9 cellular contexts compared by ENCODE assay signal in genomic region chrX:103845165-103845653, GRCh38. TPM values are rescaled to one million over a fixed set of nuclear protein-coding genes. Genes with fewer than 3 reads are reported as not detected.
DNase-seq lines count a peak whose midpoint lies in the region; ATAC-seq and TF ChIP-seq lines count a peak whose summit lies in the region.
"Had no signal": no experiment of that assay in that cellular context is flagged by ENCODE, and none has a peak within 500 bp of the region (broad histone marks: within the 10 kb centered on the region; RNA-seq: fewer than 3 reads in every experiment).

No MANE protein-coding gene starts in this region.

- no peaks in the 10 kb centered on the region for H3K27me3 ChIP-seq in OCI-LY3 (ENCODE audit: low read depth, low read length)
- no peaks in the 10 kb centered on the region for H3K27me3 ChIP-seq in ovary

- H3K9ac ChIP-seq in OCI-LY3 (ENCODE audit: low read length) = no peak overlapping the region

- no peak for TF ChIP-seq POLR2A in ovary (IDR thresholded peaks at IDR 0.05)

- peaks cover 7% of the 10 kb centered on the region for H3K27me3 Mint-ChIP-seq in activated T-helper 1 cell treated with anti-CD3 and anti-CD28 coated beads, Interleukin-12 subunit alpha, Interleukin-12 subunit beta, Interleukin-2, Interleukin-4 antibody, amounts not matched to agents 30 ng/mL and 10 ng/mL and 1 ng/mL, durations not matched to agents 14 hours and 24 hours and 36 hours (ENCODE audit: insufficient read depth)

- no peak overlapping the region for H3K27ac ChIP-seq in OCI-LY3 (ENCODE audit: low read length)
- peak overlapping the region in 1 of 2 donors; percentile 60 for H3K27ac ChIP-seq in ovary

- no peaks in the 10 kb centered on the region for H4K20me1 ChIP-seq in OCI-LY3 (ENCODE audit: insufficient read depth, low read length)

- H3K4me1 Mint-ChIP-seq in activated T-helper 1 cell treated with anti-CD3 and anti-CD28 coated beads, Interleukin-12 subunit alpha, Interleukin-12 subunit beta, Interleukin-2, Interleukin-4 antibody, amounts not matched to agents 30 ng/mL and 10 ng/mL and 1 ng/mL, durations not matched to agents 14 hours and 24 hours and 36 hours (ENCODE audit: low read depth) = peaks cover 7% of the 10 kb centered on the region
- H3K4me1 Mint-ChIP-seq: activated naive CD8-positive, alpha-beta T cell treated with anti-CD3 and anti-CD28 coated beads, Interleukin-2, amount 10 ng/mL, durations not matched to agents 7 days and 5 days had no signal

- H3K79me2 ChIP-seq in OCI-LY3 (ENCODE audit: low read length) = no peaks in the 10 kb centered on the region

- 0 to 1% (median 1%) methylated on average over 4 of the region's 4 CpGs for WGBS in ovary, 3 donors

- H3K4me3 Mint-ChIP-seq in activated T-helper 1 cell treated with anti-CD3 and anti-CD28 coated beads, Interleukin-12 subunit alpha, Interleukin-12 subunit beta, Interleukin-2, Interleukin-4 antibody, amounts not matched to agents 30 ng/mL and 10 ng/mL and 1 ng/mL, durations not matched to agents 14 hours and 24 hours and 36 hours = no peak overlapping the region
- H3K4me3 Mint-ChIP-seq: activated naive CD8-positive, alpha-beta T cell treated with anti-CD3 and anti-CD28 coated beads, Interleukin-2, amount 10 ng/mL, durations not matched to agents 7 days and 5 days had no signal

- no peak for TF ChIP-seq EP300 in ovary (IDR thresholded peaks at IDR 0.05)

- intact Hi-C loops in activated T-helper 1 cell treated with anti-CD3 and anti-CD28 coated beads, Interleukin-12 subunit alpha, Interleukin-12 subunit beta, Interleukin-2, Interleukin-4 antibody, amounts not matched to agents 30 ng/mL and 10 ng/mL and 1 ng/mL, durations not matched to agents 14 hours and 24 hours and 36 hours (cut with micrococcal nuclease) = loop anchor here (1.0 kb wide), 3 partner anchors 96 to 291 kb away; partner anchors contain the start of gene ZCCHC18
- intact Hi-C loops in ovary (cut with DNase I) = loop anchor here in 3 of 4 donors (10.0 kb wide), 1 partner anchor 290 kb away; no protein-coding TSS in a partner anchor

- ATAC-seq in GM19351 (IDR thresholded peaks at IDR 0.05; ENCODE audit: unreplicated experiment) (peak; percentile 95), HG03378 (IDR thresholded peaks at IDR 0.05; ENCODE audit: unreplicated experiment) (peak; percentile 82), GM18520 (IDR thresholded peaks at IDR 0.05; ENCODE audit: unreplicated experiment) (no peak)

- no peak overlapping the region for H3K27ac Mint-ChIP-seq in activated T-helper 1 cell treated with anti-CD3 and anti-CD28 coated beads, Interleukin-12 subunit alpha, Interleukin-12 subunit beta, Interleukin-2, Interleukin-4 antibody, amounts not matched to agents 30 ng/mL and 10 ng/mL and 1 ng/mL, durations not matched to agents 14 hours and 24 hours and 36 hours
- H3K27ac Mint-ChIP-seq: activated naive CD8-positive, alpha-beta T cell treated with anti-CD3 and anti-CD28 coated beads, Interleukin-2, amount 10 ng/mL, durations not matched to agents 7 days and 5 days had no signal

- no peak overlapping the region for H2AFZ ChIP-seq in OCI-LY3 (ENCODE audit: low read depth, low read length)

- H3K4me3 ChIP-seq in OCI-LY3 (ENCODE audit: low read length) (no peak overlapping the region), ovary (no peak overlapping the region)

- H3K36me3 Mint-ChIP-seq in activated T-helper 1 cell treated with anti-CD3 and anti-CD28 coated beads, Interleukin-12 subunit alpha, Interleukin-12 subunit beta, Interleukin-2, Interleukin-4 antibody, amounts not matched to agents 30 ng/mL and 10 ng/mL and 1 ng/mL, durations not matched to agents 14 hours and 24 hours and 36 hours (ENCODE audit: low read depth) = no peaks in the 10 kb centered on the region
- H3K36me3 Mint-ChIP-seq: activated naive CD8-positive, alpha-beta T cell treated with anti-CD3 and anti-CD28 coated beads, Interleukin-2, amount 10 ng/mL, durations not matched to agents 7 days and 5 days had no signal

- H3K9me3 Mint-ChIP-seq in activated T-helper 1 cell treated with anti-CD3 and anti-CD28 coated beads, Interleukin-12 subunit alpha, Interleukin-12 subunit beta, Interleukin-2, Interleukin-4 antibody, amounts not matched to agents 30 ng/mL and 10 ng/mL and 1 ng/mL, durations not matched to agents 14 hours and 24 hours and 36 hours = no peaks in the 10 kb centered on the region
- H3K9me3 Mint-ChIP-seq: activated naive CD8-positive, alpha-beta T cell treated with anti-CD3 and anti-CD28 coated beads, Interleukin-2, amount 10 ng/mL, durations not matched to agents 7 days and 5 days had no signal

- H3K4me2 ChIP-seq in OCI-LY3 (ENCODE audit: low read length) = peak overlapping the region; percentile 23

- TF ChIP-seq CTCF in OCI-LY3 (IDR thresholded peaks at IDR 0.05; ENCODE audit: low read depth, low read length) (peak; percentile 72), ovary (IDR thresholded peaks at IDR 0.05) (peak in 2 of 3 donors; percentile 60 to 76)

- no peaks in the 10 kb centered on the region for H3K4me1 ChIP-seq in OCI-LY3 (ENCODE audit: low read length)
- no peaks in the 10 kb centered on the region for H3K4me1 ChIP-seq in ovary (ENCODE audit: insufficient read depth)

- no peaks in the 10 kb centered on the region for H3K36me3 ChIP-seq in OCI-LY3 (replicated peaks; ENCODE audit: low read depth, low read length)
- no peaks in the 10 kb centered on the region for H3K36me3 ChIP-seq in ovary

- in situ Hi-C loops in Caki2 (cut with HindIII; ENCODE audit: low pct_unique_long_range_greater_than_20kb, low sequenced_read_pairs) = no loop called here

- no peaks in the 10 kb centered on the region for H3K9me3 ChIP-seq in OCI-LY3 (ENCODE audit: insufficient read depth, low read length)
- H3K9me3 ChIP-seq in ovary = no peaks in the 10 kb centered on the region

- DNase-seq in Caki2 (ENCODE audit: low read depth) (peak; percentile 88), foreskin melanocyte (peak; percentile 43), ovary (peak; percentile 77 to 87 (median 83))
- DNase-seq in activated T-helper 1 cell treated with anti-CD3 and anti-CD28 coated beads, Interleukin-12 subunit alpha, Interleukin-12 subunit beta, Interleukin-2, Interleukin-4 antibody, amounts not matched to agents 30 ng/mL and 10 ng/mL and 1 ng/mL, durations not matched to agents 14 hours and 24 hours and 36 hours (ENCODE audit: low spot score) = peak; percentile 3
- DNase-seq: activated naive CD8-positive, alpha-beta T cell treated with anti-CD3 and anti-CD28 coated beads, Interleukin-2, amount 10 ng/mL, durations not matched to agents 7 days and 5 days had no signal

RNA-seq across cellular contexts. Expression of gene RAB9B, which starts 13.2 kb away (rescaled TPM):
- 2.7 TPM in 1 of 2 replicates, not detected in the other for total RNA-seq in Caki2 (2014; rRNA removed; shearing (Covaris generic); ENCODE audit: low replicate concordance)
- total RNA-seq in activated T-helper 1 cell treated with anti-CD3 and anti-CD28 coated beads, Interleukin-12 subunit alpha, Interleukin-12 subunit beta, Interleukin-2, Interleukin-4 antibody, amounts not matched to agents 30 ng/mL and 10 ng/mL and 1 ng/mL, durations not matched to agents 14 hours and 24 hours and 36 hours = 0.18 and 0.37 TPM in 2 replicates
- total RNA-seq in ovary = 10 to 100 TPM in 5 of 7 donors, 1 to 10 TPM in 2; 3.7 to 23.8 (median 12.6) TPM
- polyA plus RNA-seq in ovary = 10 to 100 TPM in 1 of 2 donors, 1 to 10 TPM in 1; 6.8 to 14.0 TPM

Comparison
In these comparisons a context has a peak if more than half of its experiments do, and no peak if none do; other contexts are left out.
1. DNase-seq: peak in every context shown above with its lines; median percentile 88 in Caki2; 83 in ovary; 43 in foreskin melanocyte; 3 in activated T-helper 1 cell treated with anti-CD3 and anti-CD28 coated beads, Interleukin-12 subunit alpha, Interleukin-12 subunit beta, Interleukin-2, Interleukin-4 antibody, amounts not matched to agents 30 ng/mL and 10 ng/mL and 1 ng/mL, durations not matched to agents 14 hours and 24 hours and 36 hours.